Comparison of ENCODE assay signal across 1 cellular context in the genomic region with DNA sequence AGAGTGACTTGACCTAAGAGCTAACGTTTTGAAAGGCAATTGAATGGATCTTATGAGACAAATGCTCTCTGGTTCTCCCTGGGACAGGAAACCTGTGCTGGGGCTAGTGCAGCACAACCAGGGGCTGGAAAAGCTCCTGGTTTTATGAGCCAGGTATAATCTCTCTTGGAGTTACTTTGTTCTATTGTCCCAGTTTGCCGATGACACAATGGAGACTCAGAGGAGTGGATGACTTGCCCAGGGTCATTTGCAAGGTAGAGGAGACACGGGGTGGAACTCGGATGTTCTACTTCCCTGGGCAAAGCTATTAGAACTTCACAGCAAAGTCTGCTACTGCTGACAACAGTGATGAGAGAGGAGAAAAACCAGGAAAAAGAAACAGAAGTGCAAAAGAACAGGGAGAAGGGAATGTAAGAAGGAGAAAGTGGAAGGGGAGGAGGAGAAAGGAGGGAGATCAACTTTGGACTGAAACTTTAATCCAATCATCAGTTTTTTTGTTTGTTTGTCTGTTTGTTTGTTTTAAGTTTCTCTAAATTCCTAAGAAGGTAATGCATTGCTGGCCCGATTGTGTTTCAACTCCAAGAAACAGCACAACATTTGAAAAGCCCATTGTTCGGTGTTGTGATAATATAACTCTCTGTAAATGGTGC.
TF ChIP-seq lines count a peak whose summit lies in the region.

No MANE protein-coding gene starts in this region.

TF ChIP-seq in SK-N-SH treated with all-trans-retinoic acid at 6 μM for 48 hours, 23 proteins besides CTCF, POLR2A, EP300 and RAD21 (continued from another document):
- TF ChIP-seq CREB5 (CRISPR knock-in tag; IDR thresholded peaks at IDR 0.05; ENCODE audit: low read depth), result no peak
- TF ChIP-seq, protein P1, sequence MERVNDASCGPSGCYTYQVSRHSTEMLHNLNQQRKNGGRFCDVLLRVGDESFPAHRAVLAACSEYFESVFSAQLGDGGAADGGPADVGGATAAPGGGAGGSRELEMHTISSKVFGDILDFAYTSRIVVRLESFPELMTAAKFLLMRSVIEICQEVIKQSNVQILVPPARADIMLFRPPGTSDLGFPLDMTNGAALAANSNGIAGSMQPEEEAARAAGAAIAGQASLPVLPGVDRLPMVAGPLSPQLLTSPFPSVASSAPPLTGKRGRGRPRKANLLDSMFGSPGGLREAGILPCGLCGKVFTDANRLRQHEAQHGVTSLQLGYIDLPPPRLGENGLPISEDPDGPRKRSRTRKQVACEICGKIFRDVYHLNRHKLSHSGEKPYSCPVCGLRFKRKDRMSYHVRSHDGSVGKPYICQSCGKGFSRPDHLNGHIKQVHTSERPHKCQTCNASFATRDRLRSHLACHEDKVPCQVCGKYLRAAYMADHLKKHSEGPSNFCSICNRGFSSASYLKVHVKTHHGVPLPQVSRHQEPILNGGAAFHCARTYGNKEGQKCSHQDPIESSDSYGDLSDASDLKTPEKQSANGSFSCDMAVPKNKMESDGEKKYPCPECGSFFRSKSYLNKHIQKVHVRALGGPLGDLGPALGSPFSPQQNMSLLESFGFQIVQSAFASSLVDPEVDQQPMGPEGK (CRISPR knock-in tag; IDR thresholded peaks at IDR 0.05; ENCODE audit: borderline replicate concordance), result no peak
- no peak for TF ChIP-seq RARB (CRISPR knock-in tag; IDR thresholded peaks at IDR 0.05)
- TF ChIP-seq BACH2 (CRISPR knock-in tag; IDR thresholded peaks at IDR 0.05; ENCODE audit: borderline replicate concordance), result no peak
- TF ChIP-seq ISL1 (CRISPR knock-in tag; IDR thresholded peaks at IDR 0.05), result no peak
- no peak for TF ChIP-seq GLIS3 (CRISPR knock-in tag; IDR thresholded peaks at IDR 0.05)
- no peak for TF ChIP-seq ZFP3 (CRISPR knock-in tag; IDR thresholded peaks at IDR 0.05)
- no peak for TF ChIP-seq ZFP30 (CRISPR knock-in tag; IDR thresholded peaks at IDR 0.05)
- no peak for TF ChIP-seq TOX (CRISPR knock-in tag; IDR thresholded peaks at IDR 0.05; ENCODE audit: borderline replicate concordance)
- TF ChIP-seq ZNF565 (CRISPR knock-in tag; conservative IDR thresholded peaks at IDR 0.05; ENCODE audit: low read depth), result no peak
